15 cellular contexts compared by ENCODE assay signal in genomic region chr1:217484881-217485280, GRCh38.
DNase-seq lines count a peak whose midpoint lies in the region; ATAC-seq and TF ChIP-seq lines count a peak whose summit lies in the region.
"Had no signal": no experiment of that assay in that cellular context is flagged by ENCODE, and none has a peak within 500 bp of the region (broad histone marks: within the 10 kb centered on the region; RNA-seq: fewer than 3 reads in every experiment).

No MANE protein-coding gene starts in this region.

- no peak overlapping the region for H3K27ac Mint-ChIP-seq in activated CD8-positive, alpha-beta memory T cell treated with anti-CD3 and anti-CD28 coated beads, Interleukin-2, amount 10 ng/mL, durations not matched to agents 7 days and 5 days
- H3K27ac Mint-ChIP-seq in stimulated activated effector memory CD8-positive, alpha-beta T cell treated with anti-CD3 and anti-CD28 coated beads, Interleukin-12 subunit alpha, Interleukin-12 subunit beta, amount 100 ng/mL, for 72 hours = no peak overlapping the region
- H3K27ac Mint-ChIP-seq: CD4-positive, alpha-beta T cell; GM23338 had no signal

- no peak overlapping the region for H3K4me3 Mint-ChIP-seq in activated CD8-positive, alpha-beta memory T cell treated with anti-CD3 and anti-CD28 coated beads, Interleukin-2, amount 10 ng/mL, durations not matched to agents 7 days and 5 days
- no peak overlapping the region for H3K4me3 Mint-ChIP-seq in stimulated activated effector memory CD8-positive, alpha-beta T cell treated with anti-CD3 and anti-CD28 coated beads, Interleukin-12 subunit alpha, Interleukin-12 subunit beta, amount 100 ng/mL, for 72 hours
- H3K4me3 Mint-ChIP-seq: CD4-positive, alpha-beta T cell; GM23338 had no signal

- ATAC-seq in activated CD8-positive, alpha-beta memory T cell treated with anti-CD3 and anti-CD28 coated beads, Interleukin-2, amount 10 ng/mL, durations not matched to agents 7 days and 5 days = no peak
- ATAC-seq in stimulated activated effector memory CD8-positive, alpha-beta T cell treated with anti-CD3 and anti-CD28 coated beads, Interleukin-12 subunit alpha, Interleukin-12 subunit beta, amount 100 ng/mL, for 72 hours = no peak
- ATAC-seq in GM18867 (IDR thresholded peaks at IDR 0.05; ENCODE audit: unreplicated experiment) = no peak
- ATAC-seq: GM23338 had no signal

- H3K4me1 Mint-ChIP-seq in activated CD8-positive, alpha-beta memory T cell treated with anti-CD3 and anti-CD28 coated beads, Interleukin-2, amount 10 ng/mL, durations not matched to agents 7 days and 5 days = peaks cover 33% of the 10 kb centered on the region
- H3K4me1 Mint-ChIP-seq in stimulated activated effector memory CD8-positive, alpha-beta T cell treated with anti-CD3 and anti-CD28 coated beads, Interleukin-12 subunit alpha, Interleukin-12 subunit beta, amount 100 ng/mL, for 72 hours = peaks cover 28% of the 10 kb centered on the region
- H3K4me1 Mint-ChIP-seq: GM23338 had no signal

- TF ChIP-seq POLR2A in NB4 (IDR thresholded peaks at IDR 0.05; ENCODE audit: extremely low read depth, insufficient read length) = no peak

- H3K4me3 ChIP-seq in NB4 (ENCODE audit: low read depth, low read length) = no peak overlapping the region
- H3K4me3 ChIP-seq: BLaER1 treated with 17β-estradiol and CSF1 and Interleukin-3, amounts not matched to agents 10 nM and 100 nM; GM23338 had no signal

- DNase-seq in SIG-M5 treated with dmso at 0.1 percent for 504 hours (lab: John Stamatoyannopoulos, UW; ENCODE audit: unreplicated experiment) (peak; percentile 54), SIG-M5 (lab: John Stamatoyannopoulos, UW) (no peak), NB4 (ENCODE audit: low read depth) (peak; percentile 18), SKM-1 treated with dmso at 0.1 percent for 144 hours (lab: John Stamatoyannopoulos, UW; ENCODE audit: unreplicated experiment) (peak; percentile 45), hypothalamus (lab: John Stamatoyannopoulos, UW) (no peak)
- DNase-seq in activated CD8-positive, alpha-beta memory T cell treated with anti-CD3 and anti-CD28 coated beads, Interleukin-2, amount 10 ng/mL, durations not matched to agents 7 days and 5 days = no peak
- DNase-seq in stimulated activated effector memory CD8-positive, alpha-beta T cell treated with anti-CD3 and anti-CD28 coated beads, Interleukin-12 subunit alpha, Interleukin-12 subunit beta, amount 100 ng/mL, for 72 hours (ENCODE audit: low spot score in 2 of 2) = no peak
- DNase-seq: 8988T; Calu3; CD4-positive, alpha-beta T cell; DMS 273 treated with DMSO at 0.1 percent for 48 hours; H7 had no signal

- H3K36me3 Mint-ChIP-seq in activated CD8-positive, alpha-beta memory T cell treated with anti-CD3 and anti-CD28 coated beads, Interleukin-2, amount 10 ng/mL, durations not matched to agents 7 days and 5 days = peaks cover 23% of the 10 kb centered on the region
- peaks cover 8% of the 10 kb centered on the region for H3K36me3 Mint-ChIP-seq in stimulated activated effector memory CD8-positive, alpha-beta T cell treated with anti-CD3 and anti-CD28 coated beads, Interleukin-12 subunit alpha, Interleukin-12 subunit beta, amount 100 ng/mL, for 72 hours

- H3K27me3 Mint-ChIP-seq in activated CD8-positive, alpha-beta memory T cell treated with anti-CD3 and anti-CD28 coated beads, Interleukin-2, amount 10 ng/mL, durations not matched to agents 7 days and 5 days = no peaks in the 10 kb centered on the region
- H3K27me3 Mint-ChIP-seq: CD4-positive, alpha-beta T cell had no signal

- CTCF ChIA-PET in activated CD8-positive, alpha-beta memory T cell treated with anti-CD3 and anti-CD28 coated beads, Interleukin-2, amount 10 ng/mL, durations not matched to agents 7 days and 5 days (lab: Charles Lee) = no interaction called here

- TF ChIP-seq CTCF in NB4 (IDR thresholded peaks at IDR 0.05; ENCODE audit: low read depth, low read length) = no peak

- H3K9me3 Mint-ChIP-seq in activated CD8-positive, alpha-beta memory T cell treated with anti-CD3 and anti-CD28 coated beads, Interleukin-2, amount 10 ng/mL, durations not matched to agents 7 days and 5 days (ENCODE audit: low read depth) = peaks cover 9% of the 10 kb centered on the region
- peaks cover 6% of the 10 kb centered on the region for H3K9me3 Mint-ChIP-seq in stimulated activated effector memory CD8-positive, alpha-beta T cell treated with anti-CD3 and anti-CD28 coated beads, Interleukin-12 subunit alpha, Interleukin-12 subunit beta, amount 100 ng/mL, for 72 hours
- H3K9me3 Mint-ChIP-seq: CD4-positive, alpha-beta T cell; GM23338 had no signal

Comparison
In these comparisons a context has a peak if more than half of its experiments do, and no peak if none do; other contexts are left out.
1. DNase-seq: peak in SIG-M5 treated with dmso at 0.1 percent for 504 hours (single experiment), NB4 (single experiment) and SKM-1 treated with dmso at 0.1 percent for 144 hours (single experiment); none in SIG-M5 (single experiment), hypothalamus (0 of 51), activated CD8-positive, alpha-beta memory T cell treated with anti-CD3 and anti-CD28 coated beads, Interleukin-2, amount 10 ng/mL, durations not matched to agents 7 days and 5 days (single experiment) and stimulated activated effector memory CD8-positive, alpha-beta T cell treated with anti-CD3 and anti-CD28 coated beads, Interleukin-12 subunit alpha, Interleukin-12 subunit beta, amount 100 ng/mL, for 72 hours (0 of 2).